In the genomic region with DNA sequence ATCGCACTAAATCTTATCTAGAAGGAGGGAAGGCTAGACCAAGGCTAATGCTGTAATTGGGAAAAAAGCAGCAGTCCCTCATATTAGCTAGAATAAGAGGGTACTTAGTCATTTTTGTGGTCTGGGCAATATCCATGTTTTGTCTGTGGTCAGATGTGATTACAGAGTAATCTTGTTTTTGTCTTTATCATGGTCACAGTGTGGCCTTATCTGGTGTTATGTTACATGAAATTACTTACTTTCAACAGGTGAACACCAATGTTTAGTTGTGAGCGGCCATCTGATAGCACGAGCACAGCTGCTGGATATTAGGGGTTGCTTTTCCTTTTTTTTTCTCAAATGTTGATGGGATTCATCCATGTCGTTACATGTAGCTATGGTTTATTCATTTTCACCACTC, we compare ENCODE assay signal across 1 cellular context.
TF ChIP-seq lines count a peak whose summit lies in the region.

No MANE protein-coding gene starts in this region.

TF ChIP-seq in K562, 482 proteins besides CTCF, POLR2A, EP300 and RAD21 (continued from another document):
- TF ChIP-seq DMBX1 (CRISPR knock-in tag; IDR thresholded peaks at IDR 0.05; ENCODE audit: borderline replicate concordance) (no peak), NR4A1 (CRISPR knock-in tag; IDR thresholded peaks at IDR 0.05) (no peak), NR4A1 (tag; IDR thresholded peaks at IDR 0.05) (no peak), ZNF140 (CRISPR knock-in tag; IDR thresholded peaks at IDR 0.05) (no peak), GATA2 (CRISPR knock-in tag; IDR thresholded peaks at IDR 0.05) (no peak), ZNF76 (CRISPR knock-in tag; IDR thresholded peaks at IDR 0.05; ENCODE audit: borderline replicate concordance) (no peak), CHD4 (IDR thresholded peaks at IDR 0.05; ENCODE audit: insufficient read depth, insufficient replicate concordance, low read depth, low read length, poor library complexity, severe bottlenecking) (no peak), ZFP36 (IDR thresholded peaks at IDR 0.05; ENCODE audit: low read depth, low read length, partially characterized antibody) (no peak), NONO (IDR thresholded peaks at IDR 0.05; ENCODE audit: low read depth in 2 of 2, low read length in 1 of 2) (no peak), MXI1 (IDR thresholded peaks at IDR 0.05; ENCODE audit: low read depth, low read length) (no peak), ZNF766 (CRISPR knock-in tag; conservative IDR thresholded peaks at IDR 0.05) (no peak), TRIM24 (IDR thresholded peaks at IDR 0.05) (no peak), HMG20B (CRISPR knock-in tag; IDR thresholded peaks at IDR 0.05) (no peak), ARID1B (IDR thresholded peaks at IDR 0.05) (peak; percentile 43; the same call in 1 of the 2 replicates), FOXK2 (conservative IDR thresholded peaks at IDR 0.05 in 1 of 2, IDR thresholded peaks at IDR 0.05 in 1 of 2; ENCODE audit: low read depth in 2 of 2) (no peak), TEAD4 (IDR thresholded peaks at IDR 0.05; ENCODE audit: low read length) (peak; percentile 60), TEAD4 (CRISPR knock-in tag; IDR thresholded peaks at IDR 0.05; ENCODE audit: borderline replicate concordance) (no peak), CCNT2 (IDR thresholded peaks at IDR 0.05; ENCODE audit: borderline replicate concordance, extremely low read depth, insufficient read length, low read depth, low read length) (no peak)
- TF ChIP-seq, protein P1, sequence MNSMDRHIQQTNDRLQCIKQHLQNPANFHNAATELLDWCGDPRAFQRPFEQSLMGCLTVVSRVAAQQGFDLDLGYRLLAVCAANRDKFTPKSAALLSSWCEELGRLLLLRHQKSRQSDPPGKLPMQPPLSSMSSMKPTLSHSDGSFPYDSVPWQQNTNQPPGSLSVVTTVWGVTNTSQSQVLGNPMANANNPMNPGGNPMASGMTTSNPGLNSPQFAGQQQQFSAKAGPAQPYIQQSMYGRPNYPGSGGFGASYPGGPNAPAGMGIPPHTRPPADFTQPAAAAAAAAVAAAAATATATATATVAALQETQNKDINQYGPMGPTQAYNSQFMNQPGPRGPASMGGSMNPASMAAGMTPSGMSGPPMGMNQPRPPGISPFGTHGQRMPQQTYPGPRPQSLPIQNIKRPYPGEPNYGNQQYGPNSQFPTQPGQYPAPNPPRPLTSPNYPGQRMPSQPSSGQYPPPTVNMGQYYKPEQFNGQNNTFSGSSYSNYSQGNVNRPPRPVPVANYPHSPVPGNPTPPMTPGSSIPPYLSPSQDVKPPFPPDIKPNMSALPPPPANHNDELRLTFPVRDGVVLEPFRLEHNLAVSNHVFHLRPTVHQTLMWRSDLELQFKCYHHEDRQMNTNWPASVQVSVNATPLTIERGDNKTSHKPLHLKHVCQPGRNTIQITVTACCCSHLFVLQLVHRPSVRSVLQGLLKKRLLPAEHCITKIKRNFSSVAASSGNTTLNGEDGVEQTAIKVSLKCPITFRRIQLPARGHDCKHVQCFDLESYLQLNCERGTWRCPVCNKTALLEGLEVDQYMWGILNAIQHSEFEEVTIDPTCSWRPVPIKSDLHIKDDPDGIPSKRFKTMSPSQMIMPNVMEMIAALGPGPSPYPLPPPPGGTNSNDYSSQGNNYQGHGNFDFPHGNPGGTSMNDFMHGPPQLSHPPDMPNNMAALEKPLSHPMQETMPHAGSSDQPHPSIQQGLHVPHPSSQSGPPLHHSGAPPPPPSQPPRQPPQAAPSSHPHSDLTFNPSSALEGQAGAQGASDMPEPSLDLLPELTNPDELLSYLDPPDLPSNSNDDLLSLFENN (IDR thresholded peaks at IDR 0.05; ENCODE audit: low read depth in 2 of 2, low read length in 2 of 2) = no peak
